In genomic region chr5:124102491-124102890, GRCh38 we compare ENCODE assay signal across 1 cellular context.
TF ChIP-seq lines count a peak whose summit lies in the region.

No MANE protein-coding gene starts in this region.

TF ChIP-seq in IMR-90, 13 proteins besides CTCF, POLR2A, EP300 and RAD21 (continued from another document):
- TF ChIP-seq MAZ (IDR thresholded peaks at IDR 0.05; ENCODE audit: borderline replicate concordance, low read depth, low read length) (no peak), MXI1 (IDR thresholded peaks at IDR 0.05; ENCODE audit: borderline replicate concordance, low read depth, low read length) (no peak), CEBPB (IDR thresholded peaks at IDR 0.05; ENCODE audit: low read depth, low read length) (no peak), CHD1 (IDR thresholded peaks at IDR 0.05; ENCODE audit: low read depth, low read length) (no peak), RCOR1 (IDR thresholded peaks at IDR 0.05; ENCODE audit: insufficient replicate concordance, low read length) (no peak), MAFK (IDR thresholded peaks at IDR 0.05; ENCODE audit: low read depth, low read length) (no peak), FOS (IDR thresholded peaks at IDR 0.05; ENCODE audit: low read depth, low read length) (no peak), BHLHE40 (IDR thresholded peaks at IDR 0.05; ENCODE audit: low read depth, low read length) (no peak)
